Comparison of ENCODE assay signal across 2 cellular contexts in genomic region chr10:3435671-3436070, GRCh38.
TF ChIP-seq lines count a peak whose summit lies in the region.

No MANE protein-coding gene starts in this region.

TF ChIP-seq in IMR-90, 13 proteins besides CTCF, POLR2A, EP300 and RAD21:
- TF ChIP-seq CHD1 (IDR thresholded peaks at IDR 0.05; ENCODE audit: low read depth, low read length) = no peak
- peak; percentile 32; the same call in 1 of the 2 replicates for TF ChIP-seq CEBPB (IDR thresholded peaks at IDR 0.05; ENCODE audit: low read depth, low read length)

TF ChIP-seq in HEK293T, 16 proteins besides CTCF, POLR2A, EP300 and RAD21:
- TF ChIP-seq L3MBTL2 (conservative IDR thresholded peaks at IDR 0.05) (no peak), SP1 (IDR thresholded peaks at IDR 0.05) (no peak), HDGF (IDR thresholded peaks at IDR 0.05; ENCODE audit: borderline replicate concordance) (no peak), FOXM1 (IDR thresholded peaks at IDR 0.05; ENCODE audit: borderline replicate concordance) (no peak), FOXK2 (IDR thresholded peaks at IDR 0.05) (no peak)
